ENCODE assay signal across 20 cellular contexts in genomic region chr2:171107803-171108202, GRCh38. TPM values are rescaled to one million over a fixed set of nuclear protein-coding genes. Genes with fewer than 3 reads are reported as not detected.
DNase-seq lines count a peak whose midpoint lies in the region; ATAC-seq, FAIRE-seq and TF ChIP-seq lines count a peak whose summit lies in the region.
"Had no signal": no experiment of that assay in that cellular context is flagged by ENCODE, and none has a peak within 500 bp of the region (broad histone marks: within the 10 kb centered on the region; RNA-seq: fewer than 3 reads in every experiment).

No MANE protein-coding gene starts in this region.

- H3K79me2 ChIP-seq in HepG2 (ENCODE audit: insufficient read depth, low read length): peaks cover 94% of the 10 kb centered on the region
- peaks cover 95% of the 10 kb centered on the region for H3K79me2 ChIP-seq in K562 (ENCODE audit: control insufficient read depth, insufficient read depth, low read length)

- H3K4me2 ChIP-seq in HepG2 (ENCODE audit: low read depth, low read length) (no peak overlapping the region), K562 (ENCODE audit: insufficient read depth, low read length) (no peak overlapping the region)
- H3K4me2 ChIP-seq: A549 had no signal

- in situ Hi-C loops in HepG2 (cut with HindIII; ENCODE audit: extremely low pct_ligation_motif_present, low pct_unique_long_range_greater_than_20kb): no loop called here
- in situ Hi-C loops in K562 (cut with MboI): no loop called here

- H3K4me3 Mint-ChIP-seq in nephron progenitor cell (no peak overlapping the region), chondrocyte (ENCODE audit: unreplicated experiment) (no peak overlapping the region)
- H3K4me3 Mint-ChIP-seq: CD4-positive, alpha-beta T cell had no signal

- H3K4me1 Mint-ChIP-seq in nephron progenitor cell (peaks cover 10% of the 10 kb centered on the region), chondrocyte (ENCODE audit: low read depth) (peaks cover 29% of the 10 kb centered on the region)

- H3K4me3 ChIP-seq in HepG2 (replicated peaks in 1 of 3; ENCODE audit: insufficient read depth in 1 of 3, low read depth in 2 of 3, low read length in 3 of 3): no peak overlapping the region
- H3K4me3 ChIP-seq in right lobe of liver: no peak overlapping the region
- H3K4me3 ChIP-seq in K562: no peak overlapping the region
- H3K4me3 ChIP-seq: A549, HAP-1 had no signal

- H3K27ac ChIP-seq in HepG2 (ENCODE audit: extremely low read length, insufficient read depth, low read length) (no peak overlapping the region), right lobe of liver (no peak overlapping the region), K562 (ENCODE audit: extremely low read depth, low read depth, low read length) (no peak overlapping the region)
- H3K27ac ChIP-seq: 22Rv1, A549, C4-2B, HL-60 had no signal

- BruUV-seq in HepG2 (replicated peaks; lab: Mats Ljungman, UMichigan) (no TSS peak), K562 (replicated peaks; lab: Mats Ljungman, UMichigan) (no TSS peak)

- H3K27ac Mint-ChIP-seq in nephron progenitor cell: peak overlapping the region; percentile 38
- H3K27ac Mint-ChIP-seq in chondrocyte (ENCODE audit: unreplicated experiment): no peak overlapping the region

- no peak for TF ChIP-seq CTCF in HepG2 (CRISPR knock-in tag; IDR thresholded peaks at IDR 0.05)
- no peak for TF ChIP-seq CTCF in right lobe of liver (IDR thresholded peaks at IDR 0.05)
- TF ChIP-seq CTCF in K562 (IDR thresholded peaks at IDR 0.05 in 2 of 3, conservative IDR thresholded peaks at IDR 0.05 in 1 of 3; ENCODE audit: insufficient read depth in 2 of 3, low read depth in 1 of 3, low read length in 3 of 3): no peak
- no peak for TF ChIP-seq CTCF in nephron progenitor cell (IDR thresholded peaks at IDR 0.05)
- no peak for TF ChIP-seq CTCF in chondrocyte (IDR thresholded peaks at IDR 0.05)

- DNase-seq in HepG2 (ENCODE audit: low spot score) (no peak), right lobe of liver (no peak), K562 (ENCODE audit: extremely low read depth in 1 of 4, low spot score in 3 of 4) (no peak), nephron progenitor cell (no peak), NCI-H146 (lab: John Stamatoyannopoulos, UW) (no peak), chondrocyte (ENCODE audit: low spot score) (no peak)
- DNase-seq: AML-193; Caco-2; CD4-positive, alpha-beta T cell; DMS153; DMS79; GDM1; GOT3 had no signal

- no peak for FAIRE-seq in HepG2 (lab: Jason Lieb, UNC)
- no peak for FAIRE-seq in K562 (lab: Jason Lieb, UNC)
- FAIRE-seq: A549 had no signal

- H3K9me3 Mint-ChIP-seq in nephron progenitor cell (peaks cover 13% of the 10 kb centered on the region), chondrocyte (ENCODE audit: low read depth) (peaks cover 7% of the 10 kb centered on the region)
- H3K9me3 Mint-ChIP-seq: IgD-negative memory B cell had no signal

- H4K20me1 ChIP-seq in HepG2 (ENCODE audit: insufficient read depth, low read length): no peaks in the 10 kb centered on the region; the same call in 1 of the 2 replicates
- 0 out of 2 replicates have a peak, but pooled peaks cover 5% of the 10 kb centered on the region for H4K20me1 ChIP-seq in K562 (replicated peaks; ENCODE audit: control insufficient read depth, insufficient read depth, low read length)

- H3K4me1 ChIP-seq in HepG2 (ENCODE audit: insufficient read depth, low read length): peaks cover 33% of the 10 kb centered on the region
- H3K4me1 ChIP-seq in right lobe of liver: no peaks in the 10 kb centered on the region
- H3K4me1 ChIP-seq in K562 (replicated peaks in 1 of 2; ENCODE audit: control insufficient read depth in 2 of 2, insufficient read depth in 2 of 2, low read length in 2 of 2): peaks cover 2 to 4% of the 10 kb centered on the region in 2 experiments; a peak in 3 of 5 replicates
- H3K4me1 ChIP-seq: A549, Caco-2 had no signal

- POLR2A ChIA-PET in HepG2 (lab: Yijun Ruan, JAX) (no interaction called here), K562 (lab: Yijun Ruan, JAX) (no interaction called here)

- intact Hi-C loops in HepG2 (cut with micrococcal nuclease; ENCODE audit: unreplicated experiment): no loop called here
- intact Hi-C loops in right lobe of liver (cut with DNase I): no loop called here
- intact Hi-C loops in K562 (cut with micrococcal nuclease): no loop called here

- H3K36me3 Mint-ChIP-seq in nephron progenitor cell (ENCODE audit: low read depth) (peaks cover 82% of the 10 kb centered on the region), chondrocyte (ENCODE audit: low read depth) (peaks cover 6% of the 10 kb centered on the region)

- H2AFZ ChIP-seq in HepG2 (ENCODE audit: low read length) (no peak overlapping the region), K562 (ENCODE audit: low read depth, low read length) (no peak overlapping the region)

- H3K9me3 ChIP-seq in HepG2 (ENCODE audit: low read length) (no peaks in the 10 kb centered on the region), right lobe of liver (no peaks in the 10 kb centered on the region), K562 (replicated peaks; ENCODE audit: control insufficient read depth, insufficient read depth, low read depth, low read length) (no peaks in the 10 kb centered on the region)
- H3K9me3 ChIP-seq: A549, HAP-1 had no signal

- H3K36me3 ChIP-seq in HepG2 (replicated peaks in 1 of 2; ENCODE audit: control insufficient read depth in 1 of 2, insufficient read depth in 2 of 2, low read length in 2 of 2) (peaks cover 5 to 16% of the 10 kb centered on the region in 2 experiments; a peak in 4 of 5 replicates), right lobe of liver (no peaks in the 10 kb centered on the region), K562 (ENCODE audit: control insufficient read depth, insufficient read depth, low read length) (peaks cover 10% of the 10 kb centered on the region; the same call in 1 of the 3 replicates)
- H3K36me3 ChIP-seq: HAP-1 had no signal

- no peaks in the 10 kb centered on the region for H3K9me1 ChIP-seq in K562 (ENCODE audit: control insufficient read depth, insufficient read depth, low read length)

- H3K9ac ChIP-seq in HepG2 (ENCODE audit: insufficient read depth, low read depth, low read length) (no peak overlapping the region), K562 (ENCODE audit: insufficient read depth in 1 of 2, low read depth in 2 of 2, low read length in 2 of 2) (no peak overlapping the region)

- TF ChIP-seq EP300 in HepG2 (IDR thresholded peaks at IDR 0.05; ENCODE audit: low read depth in 2 of 2, low read length in 2 of 2): no peak
- TF ChIP-seq EP300 in HepG2 (CRISPR knock-in tag; IDR thresholded peaks at IDR 0.05; ENCODE audit: borderline replicate concordance): no peak
- no peak for TF ChIP-seq EP300 in K562 (IDR thresholded peaks at IDR 0.05; ENCODE audit: low read length)

- no peaks in the 10 kb centered on the region for H3K27me3 ChIP-seq in HepG2 (ENCODE audit: control insufficient read depth in 1 of 2, insufficient read depth in 2 of 2, low read length in 2 of 2)
- H3K27me3 ChIP-seq in right lobe of liver: no peaks in the 10 kb centered on the region
- no peaks in the 10 kb centered on the region for H3K27me3 ChIP-seq in K562 (ENCODE audit: control insufficient read depth in 2 of 2, insufficient read depth in 2 of 2, low read length in 2 of 2)

- WGBS in HepG2 (ENCODE audit: low lambda C conversion rate): 98% methylated on average over 7 of the region's 7 CpGs
- 95% methylated on average over 7 of the region's 7 CpGs for WGBS in right lobe of liver (ENCODE audit: insufficient coverage, low coverage, low lambda C conversion rate, missing lambda C conversion rate)
- 100% methylated on average over 7 of the region's 7 CpGs for whole genome bisulfite sequencing in K562 (ENCODE audit: insufficient coverage, low coverage, missing lambda C conversion rate)

- TF ChIP-seq RAD21 in HepG2 (CRISPR knock-in tag; IDR thresholded peaks at IDR 0.05): no peak
- no peak for TF ChIP-seq RAD21 in K562 (CRISPR knock-in tag; conservative IDR thresholded peaks at IDR 0.05 in 1 of 2, IDR thresholded peaks at IDR 0.05 in 1 of 2)

- TF ChIP-seq POLR2A in HepG2 (IDR thresholded peaks at IDR 0.05; ENCODE audit: insufficient read depth in 1 of 2, low read depth in 2 of 2, low read length in 2 of 2) (no peak), right lobe of liver (IDR thresholded peaks at IDR 0.05) (no peak), K562 (conservative IDR thresholded peaks at IDR 0.05) (no peak)

- no peaks in the 10 kb centered on the region for H3K27me3 Mint-ChIP-seq in nephron progenitor cell (ENCODE audit: low read depth, poor library complexity)
- H3K27me3 Mint-ChIP-seq in chondrocyte (ENCODE audit: low read depth): no peaks in the 10 kb centered on the region
- H3K27me3 Mint-ChIP-seq: CD4-positive, alpha-beta T cell; IgD-negative memory B cell had no signal

- CTCF ChIA-PET in HepG2 (lab: Yijun Ruan, JAX; ENCODE audit: low intra/inter-chr PET ratio, low total read pairs) (no interaction called here), K562 (lab: Yijun Ruan, JAX; ENCODE audit: low intra/inter-chr PET ratio) (interaction anchor here (0.5 kb wide), 1 partner anchor 1227 kb away, joined by 4 read pairs; no protein-coding TSS in a partner anchor)

- ATAC-seq in HepG2 (no peak), right lobe of liver (no peak), K562 (no peak), HG03432 (IDR thresholded peaks at IDR 0.05; ENCODE audit: unreplicated experiment) (no peak)
- ATAC-seq: A549 had no signal

RNA-seq across cellular contexts. Expression of gene TLK1, which starts 52.9 kb away (rescaled TPM):
- total RNA-seq in HepG2 (2016; rRNA removed; fragmentation: Illumina TruSeq; extraction: Trizol) (28.7 and 52.7 TPM in 2 replicates), right lobe of liver (10 to 100 TPM; 18.4 to 40.2 (median 29.0) TPM), K562 (2014; rRNA removed) (20.2 and 25.8 TPM in 2 replicates), K562 (2014; rRNA removed; fragmentation: Illumina TruSeq; extraction: Trizol) (41.6 and 46.6 TPM in 2 replicates), K562 (2015; rRNA removed; fragmentation: Illumina TruSeq; extraction: Trizol) (33.4 and 36.6 TPM in 2 replicates), K562 (2021) (87.9 and 101 TPM in 2 replicates), chondrocyte (57.2 to 66.0 TPM (median 64.1 TPM) in 3 replicates)
- 32.6 and 34.2 TPM in 2 replicates for total RNA-seq in HepG2 (2016; cell fraction: cytosol; rRNA removed; fragmentation: Illumina TruSeq; extraction: Trizol; ENCODE audit: low read depth)
- 25.7 and 45.4 TPM in 2 replicates for total RNA-seq in HepG2 (2016; cell fraction: insoluble cytoplasmic fraction; rRNA removed; fragmentation: Illumina TruSeq; extraction: Trizol)
- 38.6 and 48.1 TPM in 2 replicates for total RNA-seq in HepG2 (2016; cell fraction: membrane; rRNA removed; fragmentation: Illumina TruSeq; extraction: Trizol)
- total RNA-seq in HepG2 (2016; cell fraction: nucleus; rRNA removed; fragmentation: Illumina TruSeq; extraction: Trizol): 41.9 and 51.6 TPM in 2 replicates
- polyA plus RNA-seq in HepG2 (2011; rRNA removed) (12.8 and 16.8 TPM in 2 replicates), K562 (2011; rRNA removed) (23.8 and 34.4 TPM in 2 replicates), K562 (2014; fragmentation: Illumina TruSeq; extraction: Trizol) (53.4 and 63.2 TPM in 2 replicates), K562 (2014; fragmentation: Nextera tagmentation; extraction: Ambion mirVana) (10 to 100 TPM; 40.5 to 92.0 TPM), K562 (2014; rRNA removed) (19.3 and 22.6 TPM in 2 replicates)
- polyA plus RNA-seq in HepG2 (2011; cell fraction: cytosol; rRNA removed): 5.1 and 8.5 TPM in 2 replicates
- polyA plus RNA-seq in HepG2 (2011; cell fraction: nucleus; rRNA removed): 9.6 and 11.0 TPM in 2 replicates
- polyA plus RNA-seq in HepG2 (2012): 27.7 and 38.6 TPM in 2 replicates
- 3.4 and 3.8 TPM in 2 replicates for polyA plus RNA-seq in HepG2 (2016; cell fraction: cytosol; fragmentation: Illumina TruSeq; extraction: Trizol; ENCODE audit: low read depth)
- 42.1 and 48.4 TPM in 2 replicates for polyA plus RNA-seq in HepG2 (2016; cell fraction: insoluble cytoplasmic fraction; fragmentation: Illumina TruSeq; extraction: Trizol; ENCODE audit: low read depth)
- 15.6 and 16.8 TPM in 2 replicates for polyA plus RNA-seq in HepG2 (2016; cell fraction: membrane; fragmentation: Illumina TruSeq; extraction: Trizol; ENCODE audit: low read depth)
- polyA plus RNA-seq in HepG2 (2016; cell fraction: nucleus; fragmentation: Illumina TruSeq; extraction: Trizol; ENCODE audit: insufficient read depth, low read depth): 38.9 and 40.3 TPM in 2 replicates
- 9.1 and 17.3 TPM in 2 replicates for polyA minus RNA-seq in HepG2 (2011; rRNA and poly(A)+ RNA removed; ENCODE audit: low replicate concordance)
- 37.8 and 45.8 TPM in 2 replicates for polyA minus RNA-seq in HepG2 (2011; cell fraction: cytosol; rRNA and poly(A)+ RNA removed)
- polyA minus RNA-seq in HepG2 (2011; cell fraction: nucleus; rRNA and poly(A)+ RNA removed): 67.2 and 68.9 TPM in 2 replicates
- 28.8 and 103 TPM in 2 replicates for total RNA-seq in K562 (2011; cell fraction: chromatin; rRNA removed; ENCODE audit: low replicate concordance)
- 12.8 and 19.3 TPM in 2 replicates for total RNA-seq in K562 (2011; cell fraction: nucleolus; rRNA removed)
- total RNA-seq in K562 (2011; cell fraction: nucleoplasm; rRNA removed): 38.3 and 67.9 TPM in 2 replicates
- 5.8 and 9.7 TPM in 2 replicates for polyA plus RNA-seq in K562 (2011; cell fraction: cytosol; rRNA removed)
- polyA plus RNA-seq in K562 (2011; cell fraction: nucleus; rRNA removed): 15.1 and 18.2 TPM in 2 replicates
- polyA plus RNA-seq in K562 (2012): 36.3 and 37.3 TPM in 2 replicates
- polyA minus RNA-seq in K562 (2011; rRNA and poly(A)+ RNA removed): 79.3 and 89.8 TPM in 2 replicates
- polyA minus RNA-seq in K562 (2011; cell fraction: cytosol; rRNA and poly(A)+ RNA removed): 42.7 and 49.5 TPM in 2 replicates
- 21.5 and 39.5 TPM in 2 replicates for polyA minus RNA-seq in K562 (2011; cell fraction: nucleus; rRNA and poly(A)+ RNA removed)

Comparison
In these comparisons a context has a peak if more than half of its experiments do, and no peak if none do; other contexts are left out.
1. Of the 241 proteins assayed by ChIP-seq in both HepG2 and K562: peak only in HepG2: CEBPG; only in K562: none; in both: CEBPB; in neither: 238; mixed calls (peak in some experiments, not most) for 1.